16 cellular contexts compared by ENCODE assay signal in the genomic region with DNA sequence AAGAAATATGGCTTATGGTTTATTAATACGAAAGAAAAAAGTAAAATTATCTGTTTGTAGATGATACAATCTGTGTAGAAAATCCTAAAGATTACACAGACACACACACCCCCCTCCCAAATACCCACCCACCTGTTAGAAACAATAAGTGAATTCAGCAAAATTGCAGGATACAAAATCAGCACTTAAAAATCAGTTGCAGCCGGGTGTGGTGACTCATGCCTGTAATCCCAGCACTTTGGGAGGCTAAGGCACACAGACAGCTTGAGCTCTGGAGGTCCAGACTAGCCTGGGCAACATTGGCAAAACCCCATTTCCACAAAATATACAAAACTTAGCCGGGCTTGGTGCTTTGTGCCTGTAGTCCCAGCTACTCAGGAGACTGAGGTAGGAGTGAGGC. TPM values are rescaled to one million over a fixed set of nuclear protein-coding genes. Genes with fewer than 3 reads are reported as not detected.
A peak's percentile ranks its signal among the peaks of the same experiment; 100 is the strongest.
DNase-seq lines count a peak whose midpoint lies in the region; TF ChIP-seq lines count a peak whose summit lies in the region.
"Had no signal": no experiment of that assay in that cellular context is flagged by ENCODE, and none has a peak within 500 bp of the region (broad histone marks: within the 10 kb centered on the region; RNA-seq: fewer than 3 reads in every experiment).

No MANE protein-coding gene starts in this region.

- H3K4me1 ChIP-seq in Peyer's patch, result peaks cover 0 to 28% (median 0%) of the 10 kb centered on the region in 4 donors

- in situ Hi-C loops in astrocyte of the spinal cord (cut with HindIII; ENCODE audit: low sequenced_read_pairs), result no loop called here

- H3K27me3 ChIP-seq in Peyer's patch, result no peaks in the 10 kb centered on the region
- H3K27me3 ChIP-seq: right atrium auricular region had no signal

- H3K9me3 ChIP-seq in Peyer's patch, result no peaks in the 10 kb centered on the region
- H3K9me3 ChIP-seq: right atrium auricular region had no signal

- H3K4me3 ChIP-seq in astrocyte of the spinal cord (ENCODE audit: low read depth, low read length) (no peak overlapping the region), Peyer's patch (no peak overlapping the region)
- H3K4me3 ChIP-seq: right atrium auricular region had no signal

- TF ChIP-seq CTCF in astrocyte of the spinal cord (IDR thresholded peaks at IDR 0.05; ENCODE audit: low read depth, low read length), result no peak
- TF ChIP-seq CTCF in Peyer's patch (IDR thresholded peaks at IDR 0.05), result no peak

- TF ChIP-seq POLR2A in Peyer's patch (IDR thresholded peaks at IDR 0.05), result no peak

- DNase-seq in AG08395 (ENCODE audit: low spot score), result peak; percentile 33
- DNase-seq in LHCN-M2 (ENCODE audit: low read depth), result peak; percentile 63
- peak; percentile 64 for DNase-seq in astrocyte of the spinal cord (ENCODE audit: low read depth, low spot score)
- peak; percentile 75 for DNase-seq in islet precursor cell
- DNase-seq in DMS79 treated with DMSO at 0.1 percent for 48 hours (lab: John Stamatoyannopoulos, UW), result no peak
- no peak for DNase-seq in pons (ENCODE audit: low spot score)
- DNase-seq in AG08396 (ENCODE audit: low spot score), result no peak
- DNase-seq in Peyer's patch, result no peak
- DNase-seq: activated B cell treated with CpG ODN at 0.5 μM for 24 hours; activated naive CD8-positive, alpha-beta T cell treated with anti-CD3 and anti-CD28 coated beads, Interleukin-2, amount 10 ng/mL, durations not matched to agents 7 days and 5 days; activated T-cell treated with anti-CD3 and anti-CD28 coated beads for 4 hours; dermis blood vessel endothelial cell; naive B cell; NCI-H1930; stimulated activated naive CD8-positive, alpha-beta T cell treated with anti-CD3 and anti-CD28 coated beads, Interleukin-15, amount 100 ng/mL, for 72 hours had no signal

- no peak overlapping the region for H3K27ac ChIP-seq in Peyer's patch
- H3K27ac ChIP-seq: right atrium auricular region had no signal

- no peaks in the 10 kb centered on the region for H3K36me3 ChIP-seq in Peyer's patch
- H3K36me3 ChIP-seq: right atrium auricular region had no signal

RNA-seq across cellular contexts. Expression of gene NINL, which starts 42.3 kb away (rescaled TPM):
- total RNA-seq in LHCN-M2 (2014; rRNA removed) (4.2 and 5.2 TPM in 2 replicates), Peyer's patch (10 to 100 TPM in 2 of 4 donors, 1 to 10 TPM in 2; 4.0 to 16.5 (median 7.9) TPM)
- polyA plus RNA-seq in LHCN-M2 (2012), result 2.4 TPM

Comparison
In these comparisons a context has a peak if more than half of its experiments do, and no peak if none do; other contexts are left out.
1. DNase-seq: peak in AG08395 (single experiment), LHCN-M2 (single experiment), astrocyte of the spinal cord (single experiment) and islet precursor cell (single experiment); none in DMS79 treated with DMSO at 0.1 percent for 48 hours (single experiment), pons (single experiment), AG08396 (single experiment) and Peyer's patch (0 of 3).